ENCODE assay signal across 13 cellular contexts in the genomic region with DNA sequence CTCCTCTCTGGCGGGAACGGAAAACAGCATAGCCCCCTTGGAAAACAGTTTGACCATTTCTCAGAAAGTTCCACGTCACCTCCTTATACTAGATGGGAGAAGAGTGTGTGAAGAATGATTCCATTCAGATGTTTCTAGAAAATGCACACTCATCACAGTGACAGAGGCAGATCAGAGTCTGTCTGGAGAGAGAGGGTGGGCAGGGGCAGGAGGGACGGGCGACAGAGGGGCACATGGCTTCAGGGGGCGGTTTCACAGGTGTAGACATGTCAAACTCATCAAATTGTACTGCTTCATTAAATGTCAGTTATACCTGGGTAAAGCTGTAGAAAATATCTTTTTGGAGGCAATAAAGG.
DNase-seq lines count a peak whose midpoint lies in the region; ATAC-seq lines count a peak whose summit lies in the region.
"Had no signal": no experiment of that assay in that cellular context is flagged by ENCODE, and none has a peak within 500 bp of the region (broad histone marks: within the 10 kb centered on the region; RNA-seq: fewer than 3 reads in every experiment).

No MANE protein-coding gene starts in this region.

- no peaks in the 10 kb centered on the region for H3K9me3 Mint-ChIP-seq in activated CD4-positive, alpha-beta T cell treated with anti-CD3 and anti-CD28 coated beads, Interleukin-2, amount 10 ng/mL, durations not matched to agents 7 days and 5 days
- no peaks in the 10 kb centered on the region for H3K9me3 Mint-ChIP-seq in activated naive CD8-positive, alpha-beta T cell treated with anti-CD3 and anti-CD28 coated beads, Interleukin-2, amount 10 ng/mL, durations not matched to agents 7 days and 5 days
- no peaks in the 10 kb centered on the region for H3K9me3 Mint-ChIP-seq in naive thymus-derived CD8-positive, alpha-beta T cell

- no peaks in the 10 kb centered on the region for H3K36me3 ChIP-seq in MG63
- H3K36me3 ChIP-seq: lower lobe of right lung had no signal

- DNase-seq in activated CD4-positive, alpha-beta T cell treated with anti-CD3 and anti-CD28 coated beads, Interleukin-2, amount 10 ng/mL, durations not matched to agents 7 days and 5 days = no peak
- DNase-seq in activated CD4-positive, alpha-beta T cell treated with anti-CD3 and anti-CD28 coated beads for 48 hours = no peak
- DNase-seq in activated naive CD8-positive, alpha-beta T cell treated with anti-CD3 and anti-CD28 coated beads, Interleukin-2, amount 10 ng/mL, durations not matched to agents 7 days and 5 days = no peak
- no peak for DNase-seq in naive thymus-derived CD8-positive, alpha-beta T cell
- no peak for DNase-seq in medulla oblongata (ENCODE audit: extremely low spot score)
- DNase-seq in GDM1 (lab: John Stamatoyannopoulos, UW) = no peak
- DNase-seq in MG63 = no peak
- DNase-seq: DMS 273 treated with DMSO at 0.1 percent for 48 hours, lower lobe of right lung, NCI-H1105 treated with DMSO at 0.1 percent for 48 hours, NCI-H345, SW 1271 had no signal

- no peaks in the 10 kb centered on the region for H3K9me3 ChIP-seq in MG63
- H3K9me3 ChIP-seq: lower lobe of right lung had no signal

- no peaks in the 10 kb centered on the region for H3K27me3 ChIP-seq in MG63

- no peaks in the 10 kb centered on the region for H3K36me3 Mint-ChIP-seq in activated CD4-positive, alpha-beta T cell treated with anti-CD3 and anti-CD28 coated beads, Interleukin-2, amount 10 ng/mL, durations not matched to agents 7 days and 5 days (ENCODE audit: low read depth)
- no peaks in the 10 kb centered on the region for H3K36me3 Mint-ChIP-seq in activated naive CD8-positive, alpha-beta T cell treated with anti-CD3 and anti-CD28 coated beads, Interleukin-2, amount 10 ng/mL, durations not matched to agents 7 days and 5 days
- no peaks in the 10 kb centered on the region for H3K36me3 Mint-ChIP-seq in naive thymus-derived CD8-positive, alpha-beta T cell

- POLR2A ChIA-PET in activated CD4-positive, alpha-beta T cell treated with anti-CD3 and anti-CD28 coated beads, Interleukin-2, amount 10 ng/mL, durations not matched to agents 7 days and 5 days (lab: Charles Lee) = no interaction called here
- POLR2A ChIA-PET in activated naive CD8-positive, alpha-beta T cell treated with anti-CD3 and anti-CD28 coated beads, Interleukin-2, amount 10 ng/mL, durations not matched to agents 7 days and 5 days (lab: Charles Lee) = interaction anchor here (0.6 to 1.5 kb wide), 3 partner anchors 45 to 290 kb away, joined by 3 to 4 read pairs (median 3); a partner anchor contains a TSS
- POLR2A ChIA-PET in naive thymus-derived CD8-positive, alpha-beta T cell (lab: Charles Lee) = no interaction called here

- ATAC-seq in GM18511 (IDR thresholded peaks at IDR 0.05; ENCODE audit: unreplicated experiment) = peak; percentile 2
- no peak for ATAC-seq in activated naive CD8-positive, alpha-beta T cell treated with anti-CD3 and anti-CD28 coated beads, Interleukin-2, amount 10 ng/mL, durations not matched to agents 7 days and 5 days (ENCODE audit: low read depth)
- ATAC-seq in naive thymus-derived CD8-positive, alpha-beta T cell = no peak

- H3K4me1 Mint-ChIP-seq in activated CD4-positive, alpha-beta T cell treated with anti-CD3 and anti-CD28 coated beads, Interleukin-2, amount 10 ng/mL, durations not matched to agents 7 days and 5 days = peaks cover 57% of the 10 kb centered on the region
- peaks cover 41% of the 10 kb centered on the region for H3K4me1 Mint-ChIP-seq in activated naive CD8-positive, alpha-beta T cell treated with anti-CD3 and anti-CD28 coated beads, Interleukin-2, amount 10 ng/mL, durations not matched to agents 7 days and 5 days
- peaks cover 23 to 58% (median 33%) of the 10 kb centered on the region in 4 donors for H3K4me1 Mint-ChIP-seq in naive thymus-derived CD8-positive, alpha-beta T cell

- CTCF ChIA-PET in activated CD4-positive, alpha-beta T cell treated with anti-CD3 and anti-CD28 coated beads, Interleukin-2, amount 10 ng/mL, durations not matched to agents 7 days and 5 days (lab: Charles Lee) = interaction anchor here (0.8 to 4.8 kb wide), 5 partner anchors 15 to 1105 kb away, joined by 3 to 25 read pairs (median 3); no protein-coding TSS in a partner anchor

- peaks cover 25% of the 10 kb centered on the region for H3K27me3 Mint-ChIP-seq in activated CD4-positive, alpha-beta T cell treated with anti-CD3 and anti-CD28 coated beads, Interleukin-2, amount 10 ng/mL, durations not matched to agents 7 days and 5 days
- peaks cover 50% of the 10 kb centered on the region for H3K27me3 Mint-ChIP-seq in activated naive CD8-positive, alpha-beta T cell treated with anti-CD3 and anti-CD28 coated beads, Interleukin-2, amount 10 ng/mL, durations not matched to agents 7 days and 5 days
- H3K27me3 Mint-ChIP-seq in naive thymus-derived CD8-positive, alpha-beta T cell = peaks cover 10 to 44% (median 29%) of the 10 kb centered on the region in 5 donors

- peak overlapping the region; percentile 78 for H3K27ac Mint-ChIP-seq in activated CD4-positive, alpha-beta T cell treated with anti-CD3 and anti-CD28 coated beads, Interleukin-2, amount 10 ng/mL, durations not matched to agents 7 days and 5 days
- no peak overlapping the region for H3K27ac Mint-ChIP-seq in activated naive CD8-positive, alpha-beta T cell treated with anti-CD3 and anti-CD28 coated beads, Interleukin-2, amount 10 ng/mL, durations not matched to agents 7 days and 5 days
- peak overlapping the region in 4 of 10 donors; percentile 3 to 62 (median 52) for H3K27ac Mint-ChIP-seq in naive thymus-derived CD8-positive, alpha-beta T cell

- peak overlapping the region; percentile 75 for H3K4me3 Mint-ChIP-seq in activated CD4-positive, alpha-beta T cell treated with anti-CD3 and anti-CD28 coated beads, Interleukin-2, amount 10 ng/mL, durations not matched to agents 7 days and 5 days
- peak overlapping the region; percentile 31 for H3K4me3 Mint-ChIP-seq in activated naive CD8-positive, alpha-beta T cell treated with anti-CD3 and anti-CD28 coated beads, Interleukin-2, amount 10 ng/mL, durations not matched to agents 7 days and 5 days
- peak overlapping the region in 7 of 10 donors; percentile 1 to 65 (median 44) for H3K4me3 Mint-ChIP-seq in naive thymus-derived CD8-positive, alpha-beta T cell

- H3K4me3 ChIP-seq in MG63 = no peak overlapping the region
